In genomic region chr5:72817076-72817476, GRCh38 we compare ENCODE assay signal across 8 cellular contexts. TPM values are rescaled to one million over a fixed set of nuclear protein-coding genes. Genes with fewer than 3 reads are reported as not detected.
DNase-seq lines count a peak whose midpoint lies in the region; ATAC-seq and TF ChIP-seq lines count a peak whose summit lies in the region.

No MANE protein-coding gene starts in this region.

- H3K4me2 ChIP-seq in smooth muscle cell: peak overlapping the region; percentile 92

- CTCF ChIA-PET in CD4-positive, alpha-beta T cell (lab: Charles Lee): interaction anchor here (1.2 kb wide), 1 partner anchor 13 kb away, joined by 4 read pairs; no protein-coding TSS in a partner anchor

- H2AFZ ChIP-seq in smooth muscle cell (ENCODE audit: low read depth): peak overlapping the region; percentile 97

- peaks cover 49% of the 10 kb centered on the region for H3K79me2 ChIP-seq in smooth muscle cell (ENCODE audit: low read depth)

- no peaks in the 10 kb centered on the region for H3K9me3 Mint-ChIP-seq in CD4-positive, alpha-beta T cell

- peaks cover 40% of the 10 kb centered on the region for H3K4me1 ChIP-seq in smooth muscle cell (ENCODE audit: low read depth)

- H3K9me3 ChIP-seq in CD4-positive, alpha-beta T cell (ENCODE audit: control insufficient read depth, low read length): no peaks in the 10 kb centered on the region
- no peaks in the 10 kb centered on the region for H3K9me3 ChIP-seq in smooth muscle cell (replicated peaks; ENCODE audit: low read depth)

- H3K9ac ChIP-seq in smooth muscle cell (ENCODE audit: low read depth): peak overlapping the region; percentile 100

- in situ Hi-C loops in T47D (cut with HindIII; ENCODE audit: low pct_unique_long_range_greater_than_20kb, low sequenced_read_pairs): no loop called here

- H3K27me3 ChIP-seq in CD4-positive, alpha-beta T cell (ENCODE audit: control insufficient read depth, insufficient read depth, low read length): no peaks in the 10 kb centered on the region
- no peaks in the 10 kb centered on the region for H3K27me3 ChIP-seq in smooth muscle cell (ENCODE audit: low read depth)

- H3K27ac ChIP-seq in CD4-positive, alpha-beta T cell (ENCODE audit: low read depth, low read length): peak overlapping the region; percentile 79
- peak overlapping the region; percentile 100 for H3K27ac ChIP-seq in smooth muscle cell (ENCODE audit: low read depth)

- H4K20me1 ChIP-seq in smooth muscle cell (ENCODE audit: low read depth): peaks cover 37% of the 10 kb centered on the region

- peak; percentile 11 for ATAC-seq in CD4-positive, alpha-beta T cell (ENCODE audit: poor library complexity)
- peak; percentile 24 for ATAC-seq in HG03280 (IDR thresholded peaks at IDR 0.05; ENCODE audit: unreplicated experiment)
- peak; percentile 63 for ATAC-seq in SK-N-SH treated with all-trans-retinoic acid at 6 μM for 48 hours

- peaks cover 30% of the 10 kb centered on the region for H3K4me1 Mint-ChIP-seq in CD4-positive, alpha-beta T cell (ENCODE audit: low read depth)

- peaks cover 16% of the 10 kb centered on the region for H3K27me3 Mint-ChIP-seq in CD4-positive, alpha-beta T cell

- TF ChIP-seq CTCF in CD4-positive, alpha-beta T cell (IDR thresholded peaks at IDR 0.05): no peak
- no peak for TF ChIP-seq CTCF in smooth muscle cell (IDR thresholded peaks at IDR 0.05; ENCODE audit: borderline replicate concordance, insufficient read depth, poor library complexity, severe bottlenecking)

- 0% methylated on average over 18 of the region's 22 CpGs for WGBS in smooth muscle cell (ENCODE audit: low lambda C conversion rate)

- peak overlapping the region; percentile 86 for H3K4me3 ChIP-seq in smooth muscle cell

- peak in 8 of 10 experiments; percentile 5 to 23 (median 14) for DNase-seq in CD4-positive, alpha-beta T cell
- DNase-seq in GM19240 (ENCODE audit: insufficient read length, low spot score) (peak; percentile 20), T47D (ENCODE audit: low read depth in 1 of 2, low spot score in 1 of 2) (peak; percentile 18 to 50), inferior parietal cortex (ENCODE audit: extremely low spot score) (peak; percentile 54), smooth muscle cell (lab: John Stamatoyannopoulos, UW; ENCODE audit: unreplicated experiment) (peak; percentile 62), OCI-M2 (lab: John Stamatoyannopoulos, UW; ENCODE audit: unreplicated experiment) (no peak)

- intact Hi-C loops in CD4-positive, alpha-beta T cell (cut with DNase I, micrococcal nuclease): loop anchor here (2.0 to 10.0 kb wide), 3 partner anchors 32 to 678 kb away; partner anchors contain the start of genes BTF3 (in 1 of the 2) and FCHO2 (in 1 of the 2)

- H3K36me3 Mint-ChIP-seq in CD4-positive, alpha-beta T cell (ENCODE audit: low read depth): peaks cover 9% of the 10 kb centered on the region

- no peaks in the 10 kb centered on the region for H3K36me3 ChIP-seq in smooth muscle cell (ENCODE audit: low read depth)

- peak overlapping the region; percentile 89 for H3K4me3 Mint-ChIP-seq in CD4-positive, alpha-beta T cell

- peaks cover 16% of the 10 kb centered on the region for H3F3A ChIP-seq in smooth muscle cell (ENCODE audit: low read depth)

- peak overlapping the region; percentile 86 for H3K27ac Mint-ChIP-seq in CD4-positive, alpha-beta T cell

- POLR2A ChIA-PET in CD4-positive, alpha-beta T cell (lab: Charles Lee): interaction anchor here (0.8 to 2.5 kb wide), 11 partner anchors 9 to 497 kb away, joined by 3 to 26 read pairs (median 5); partner anchors contain the start of genes FCHO2, MRPS27 and PTCD2

TF ChIP-seq in SK-N-SH treated with all-trans-retinoic acid at 6 μM for 48 hours, 23 proteins besides CTCF, POLR2A, EP300 and RAD21:
- TF ChIP-seq CSRNP3 (CRISPR knock-in tag; IDR thresholded peaks at IDR 0.05) (no peak), ARNTL (CRISPR knock-in tag; IDR thresholded peaks at IDR 0.05; ENCODE audit: borderline replicate concordance, low read depth) (no peak), ZNF565 (CRISPR knock-in tag; conservative IDR thresholded peaks at IDR 0.05; ENCODE audit: low read depth) (no peak), BACH2 (CRISPR knock-in tag; IDR thresholded peaks at IDR 0.05; ENCODE audit: borderline replicate concordance) (no peak), SNAI2 (CRISPR knock-in tag; IDR thresholded peaks at IDR 0.05) (no peak), CREB5 (CRISPR knock-in tag; IDR thresholded peaks at IDR 0.05; ENCODE audit: low read depth) (no peak), CSDC2 (CRISPR knock-in tag; IDR thresholded peaks at IDR 0.05) (no peak), PPARA (CRISPR knock-in tag; IDR thresholded peaks at IDR 0.05; ENCODE audit: borderline replicate concordance) (no peak), ZNF8 (CRISPR knock-in tag; IDR thresholded peaks at IDR 0.05) (no peak), ZFP30 (CRISPR knock-in tag; IDR thresholded peaks at IDR 0.05) (no peak), OSR1 (CRISPR knock-in tag; IDR thresholded peaks at IDR 0.05) (no peak), ZC3H10 (CRISPR knock-in tag; IDR thresholded peaks at IDR 0.05) (no peak), ISL1 (CRISPR knock-in tag; IDR thresholded peaks at IDR 0.05) (no peak), RARB (CRISPR knock-in tag; IDR thresholded peaks at IDR 0.05) (no peak), ZNF70 (CRISPR knock-in tag; IDR thresholded peaks at IDR 0.05) (no peak), TCF4 (CRISPR knock-in tag; IDR thresholded peaks at IDR 0.05; ENCODE audit: borderline replicate concordance) (no peak)
- TF ChIP-seq, protein P1, sequence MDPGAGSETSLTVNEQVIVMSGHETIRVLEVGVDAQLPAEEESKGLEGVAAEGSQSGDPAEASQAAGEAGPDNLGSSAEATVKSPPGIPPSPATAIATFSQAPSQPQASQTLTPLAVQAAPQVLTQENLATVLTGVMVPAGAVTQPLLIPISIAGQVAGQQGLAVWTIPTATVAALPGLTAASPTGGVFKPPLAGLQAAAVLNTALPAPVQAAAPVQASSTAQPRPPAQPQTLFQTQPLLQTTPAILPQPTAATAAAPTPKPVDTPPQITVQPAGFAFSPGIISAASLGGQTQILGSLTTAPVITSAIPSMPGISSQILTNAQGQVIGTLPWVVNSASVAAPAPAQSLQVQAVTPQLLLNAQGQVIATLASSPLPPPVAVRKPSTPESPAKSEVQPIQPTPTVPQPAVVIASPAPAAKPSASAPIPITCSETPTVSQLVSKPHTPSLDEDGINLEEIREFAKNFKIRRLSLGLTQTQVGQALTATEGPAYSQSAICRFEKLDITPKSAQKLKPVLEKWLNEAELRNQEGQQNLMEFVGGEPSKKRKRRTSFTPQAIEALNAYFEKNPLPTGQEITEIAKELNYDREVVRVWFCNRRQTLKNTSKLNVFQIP (CRISPR knock-in tag; IDR thresholded peaks at IDR 0.05; ENCODE audit: borderline replicate concordance, low read depth): no peak

RNA-seq across cellular contexts. Expression of gene TNPO1, which starts 0.6 kb away (rescaled TPM):
- total RNA-seq in CD4-positive, alpha-beta T cell: 10 to 100 TPM; 69.6 to 74.7 TPM
- 167 and 182 TPM in 2 replicates for total RNA-seq in smooth muscle cell
- 62.7 and 67.1 TPM in 2 replicates for polyA plus RNA-seq in smooth muscle cell

Comparison
In these comparisons a context has a peak if more than half of its experiments do, and no peak if none do; other contexts are left out.
1. ATAC-seq: peak in every context shown above with its lines; median percentile 63 in SK-N-SH treated with all-trans-retinoic acid at 6 μM for 48 hours; 24 in HG03280; 11 in CD4-positive, alpha-beta T cell.